ENCODE assay signal across 2 cellular contexts in genomic region chr4:10276152-10276551, GRCh38.
TF ChIP-seq lines count a peak whose summit lies in the region.

No MANE protein-coding gene starts in this region.

TF ChIP-seq in K562, 482 proteins besides CTCF, POLR2A, EP300 and RAD21 (continued from another document):
- TF ChIP-seq, protein P1, sequence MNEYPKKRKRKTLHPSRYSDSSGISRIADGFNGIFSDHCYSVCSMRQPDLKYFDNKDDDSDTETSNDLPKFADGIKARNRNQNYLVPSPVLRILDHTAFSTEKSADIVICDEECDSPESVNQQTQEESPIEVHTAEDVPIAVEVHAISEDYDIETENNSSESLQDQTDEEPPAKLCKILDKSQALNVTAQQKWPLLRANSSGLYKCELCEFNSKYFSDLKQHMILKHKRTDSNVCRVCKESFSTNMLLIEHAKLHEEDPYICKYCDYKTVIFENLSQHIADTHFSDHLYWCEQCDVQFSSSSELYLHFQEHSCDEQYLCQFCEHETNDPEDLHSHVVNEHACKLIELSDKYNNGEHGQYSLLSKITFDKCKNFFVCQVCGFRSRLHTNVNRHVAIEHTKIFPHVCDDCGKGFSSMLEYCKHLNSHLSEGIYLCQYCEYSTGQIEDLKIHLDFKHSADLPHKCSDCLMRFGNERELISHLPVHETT (CRISPR knock-in tag; conservative IDR thresholded peaks at IDR 0.05 in 1 of 2, IDR thresholded peaks at IDR 0.05 in 1 of 2): 0 out of 4 replicates have a peak, but pooled peaks of 1 of the 2 experiments have one; percentile 39
- TF ChIP-seq ZNF766 (CRISPR knock-in tag; conservative IDR thresholded peaks at IDR 0.05) (0 out of 2 replicates have a peak, but pooled peaks have one; percentile 55), PBX2 (CRISPR knock-in tag; IDR thresholded peaks at IDR 0.05; ENCODE audit: low read depth) (no peak), PBX2 (tag; conservative IDR thresholded peaks at IDR 0.05; ENCODE audit: low read depth) (peak; percentile 22; the same call in 1 of the 2 replicates)
TF ChIP-seq in K562: peak in this region for 5.

TF ChIP-seq in SK-N-SH treated with all-trans-retinoic acid at 6 μM for 48 hours, 23 proteins besides CTCF, POLR2A, EP300 and RAD21 (continued from another document):
- no peak for TF ChIP-seq ARNTL (CRISPR knock-in tag; IDR thresholded peaks at IDR 0.05; ENCODE audit: borderline replicate concordance, low read depth)
- no peak for TF ChIP-seq ZC3H10 (CRISPR knock-in tag; IDR thresholded peaks at IDR 0.05)
- no peak for TF ChIP-seq GLIS3 (CRISPR knock-in tag; IDR thresholded peaks at IDR 0.05)
- TF ChIP-seq, protein P2, sequence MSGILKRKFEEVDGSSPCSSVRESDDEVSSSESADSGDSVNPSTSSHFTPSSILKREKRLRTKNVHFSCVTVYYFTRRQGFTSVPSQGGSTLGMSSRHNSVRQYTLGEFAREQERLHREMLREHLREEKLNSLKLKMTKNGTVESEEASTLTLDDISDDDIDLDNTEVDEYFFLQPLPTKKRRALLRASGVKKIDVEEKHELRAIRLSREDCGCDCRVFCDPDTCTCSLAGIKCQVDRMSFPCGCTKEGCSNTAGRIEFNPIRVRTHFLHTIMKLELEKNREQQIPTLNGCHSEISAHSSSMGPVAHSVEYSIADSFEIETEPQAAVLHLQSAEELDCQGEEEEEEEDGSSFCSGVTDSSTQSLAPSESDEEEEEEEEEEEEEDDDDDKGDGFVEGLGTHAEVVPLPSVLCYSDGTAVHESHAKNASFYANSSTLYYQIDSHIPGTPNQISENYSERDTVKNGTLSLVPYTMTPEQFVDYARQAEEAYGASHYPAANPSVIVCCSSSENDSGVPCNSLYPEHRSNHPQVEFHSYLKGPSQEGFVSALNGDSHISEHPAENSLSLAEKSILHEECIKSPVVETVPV (CRISPR knock-in tag; IDR thresholded peaks at IDR 0.05): no peak
- no peak for TF ChIP-seq SNAI2 (CRISPR knock-in tag; IDR thresholded peaks at IDR 0.05)
- no peak for TF ChIP-seq POU6F1 (CRISPR knock-in tag; IDR thresholded peaks at IDR 0.05; ENCODE audit: borderline replicate concordance, low read depth)
- TF ChIP-seq TCF4 (CRISPR knock-in tag; IDR thresholded peaks at IDR 0.05; ENCODE audit: borderline replicate concordance): no peak
- TF ChIP-seq TOX (CRISPR knock-in tag; IDR thresholded peaks at IDR 0.05; ENCODE audit: borderline replicate concordance): no peak
- no peak for TF ChIP-seq CREB5 (CRISPR knock-in tag; IDR thresholded peaks at IDR 0.05; ENCODE audit: low read depth)
